In the genomic region with DNA sequence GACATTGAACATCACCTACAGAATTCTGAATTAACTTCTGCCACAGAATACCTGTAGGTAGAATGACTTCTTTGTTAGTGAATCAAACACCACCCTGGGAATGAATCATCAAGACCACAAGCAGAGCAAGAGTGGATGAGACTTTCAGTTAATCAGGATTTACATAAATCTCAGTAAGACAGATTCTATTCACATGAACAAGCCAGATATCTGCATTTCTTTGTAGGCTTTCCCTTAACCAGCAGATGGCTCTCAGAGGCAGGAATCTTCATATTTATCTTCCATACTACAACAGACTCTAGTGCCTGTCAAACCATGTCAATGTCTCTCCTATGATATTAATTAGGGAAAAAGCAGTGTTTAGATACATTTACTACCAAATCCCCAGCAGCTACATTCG, we compare ENCODE assay signal across 9 cellular contexts.
A peak's percentile ranks its signal among the peaks of the same experiment; 100 is the strongest.
DNase-seq lines count a peak whose midpoint lies in the region; ATAC-seq and TF ChIP-seq lines count a peak whose summit lies in the region.
"Had no signal": no experiment of that assay in that cellular context is flagged by ENCODE, and none has a peak within 500 bp of the region (broad histone marks: within the 10 kb centered on the region; RNA-seq: fewer than 3 reads in every experiment).

No MANE protein-coding gene starts in this region.

- intact Hi-C loops in mucosa of descending colon (cut with DNase I, micrococcal nuclease): no loop called here

- no peaks in the 10 kb centered on the region for H3K27me3 ChIP-seq in DOHH2 (ENCODE audit: control insufficient read depth, low read length)

- no peaks in the 10 kb centered on the region for H3K9me2 ChIP-seq in DOHH2 (replicated peaks; ENCODE audit: control insufficient read depth, low read length)

- no peaks in the 10 kb centered on the region for H3K4me1 ChIP-seq in DOHH2 (ENCODE audit: control insufficient read depth, low read length)
- H3K4me1 ChIP-seq in mucosa of descending colon (ENCODE audit: low read depth): peaks cover 8% of the 10 kb centered on the region

- no peaks in the 10 kb centered on the region for H3K27me3 Mint-ChIP-seq in WTC11 (ENCODE audit: low read depth)

- no peak overlapping the region for H3K4me2 ChIP-seq in DOHH2 (ENCODE audit: low read length)

- no peaks in the 10 kb centered on the region for H3K36me3 Mint-ChIP-seq in WTC11

- TF ChIP-seq CTCF in DOHH2 (IDR thresholded peaks at IDR 0.05; ENCODE audit: low read depth, low read length, poor library complexity, severe bottlenecking) (peak; percentile 30), WTC11 (IDR thresholded peaks at IDR 0.05) (no peak), mucosa of descending colon (IDR thresholded peaks at IDR 0.05) (no peak)

- ATAC-seq in GM19043 (IDR thresholded peaks at IDR 0.05; ENCODE audit: low read depth, unreplicated experiment) (peak; percentile 60), HG03342 (IDR thresholded peaks at IDR 0.05; ENCODE audit: unreplicated experiment) (peak; percentile 94), WTC11 (peak; percentile 80), mucosa of descending colon (peak; percentile 28)

- POLR2A ChIA-PET in WTC11 (lab: Charles Lee): no interaction called here

- no peak overlapping the region for H3K27ac ChIP-seq in DOHH2 (ENCODE audit: low read depth, low read length)
- H3K27ac ChIP-seq: skin epidermis had no signal

- no peaks in the 10 kb centered on the region for H3K36me3 ChIP-seq in DOHH2 (ENCODE audit: control insufficient read depth, low read length)
- no peaks in the 10 kb centered on the region for H3K36me3 ChIP-seq in mucosa of descending colon (ENCODE audit: low read depth)

- H3K27ac Mint-ChIP-seq in WTC11: peak overlapping the region; percentile 75

- H3K4me3 ChIP-seq in DOHH2 (ENCODE audit: low read length): no peak overlapping the region
- H3K4me3 ChIP-seq in mucosa of descending colon: no peak overlapping the region
- H3K4me3 ChIP-seq: skin epidermis had no signal

- H4K20me1 ChIP-seq in DOHH2 (ENCODE audit: control insufficient read depth, insufficient read depth, low read depth, low read length): no peaks in the 10 kb centered on the region

- CTCF ChIA-PET in WTC11 (lab: Charles Lee): no interaction called here

- DNase-seq in WTC11 (ENCODE audit: low spot score) (no peak), mucosa of descending colon (no peak), GF-D8 (lab: John Stamatoyannopoulos, UW) (no peak), hepatic stellate cell (ENCODE audit: low spot score) (no peak)
- no peak for DNase-seq in stimulated activated CD4-positive, alpha-beta T cell treated with anti-CD3 and anti-CD28 coated beads, Interleukin-2, amount 100 ng/mL, for 24 hours

- no peaks in the 10 kb centered on the region for H3K9me3 Mint-ChIP-seq in WTC11

- 0 out of 2 replicates have a peak, but pooled peaks cover 3% of the 10 kb centered on the region for H3F3A ChIP-seq in DOHH2 (ENCODE audit: control insufficient read depth, insufficient read depth)

- no peaks in the 10 kb centered on the region for H3K79me2 ChIP-seq in DOHH2 (ENCODE audit: control insufficient read depth, low read length)

- no peak overlapping the region; the same call in 1 of the 2 replicates for H3K4me3 Mint-ChIP-seq in WTC11

- peaks cover 60% of the 10 kb centered on the region for H3K4me1 Mint-ChIP-seq in WTC11

- H3K9me3 ChIP-seq in DOHH2 (ENCODE audit: control insufficient read depth, insufficient read depth, low read length): no peaks in the 10 kb centered on the region
- no peaks in the 10 kb centered on the region for H3K9me3 ChIP-seq in mucosa of descending colon

TF ChIP-seq in WTC11, 78 proteins besides CTCF, POLR2A, EP300 and RAD21:
- peak; percentile 62; the same call in 1 of the 2 replicates for TF ChIP-seq ZNF317 (CRISPR knock-in tag; IDR thresholded peaks at IDR 0.05; ENCODE audit: borderline replicate concordance, low read depth)
- TF ChIP-seq, protein P1, sequence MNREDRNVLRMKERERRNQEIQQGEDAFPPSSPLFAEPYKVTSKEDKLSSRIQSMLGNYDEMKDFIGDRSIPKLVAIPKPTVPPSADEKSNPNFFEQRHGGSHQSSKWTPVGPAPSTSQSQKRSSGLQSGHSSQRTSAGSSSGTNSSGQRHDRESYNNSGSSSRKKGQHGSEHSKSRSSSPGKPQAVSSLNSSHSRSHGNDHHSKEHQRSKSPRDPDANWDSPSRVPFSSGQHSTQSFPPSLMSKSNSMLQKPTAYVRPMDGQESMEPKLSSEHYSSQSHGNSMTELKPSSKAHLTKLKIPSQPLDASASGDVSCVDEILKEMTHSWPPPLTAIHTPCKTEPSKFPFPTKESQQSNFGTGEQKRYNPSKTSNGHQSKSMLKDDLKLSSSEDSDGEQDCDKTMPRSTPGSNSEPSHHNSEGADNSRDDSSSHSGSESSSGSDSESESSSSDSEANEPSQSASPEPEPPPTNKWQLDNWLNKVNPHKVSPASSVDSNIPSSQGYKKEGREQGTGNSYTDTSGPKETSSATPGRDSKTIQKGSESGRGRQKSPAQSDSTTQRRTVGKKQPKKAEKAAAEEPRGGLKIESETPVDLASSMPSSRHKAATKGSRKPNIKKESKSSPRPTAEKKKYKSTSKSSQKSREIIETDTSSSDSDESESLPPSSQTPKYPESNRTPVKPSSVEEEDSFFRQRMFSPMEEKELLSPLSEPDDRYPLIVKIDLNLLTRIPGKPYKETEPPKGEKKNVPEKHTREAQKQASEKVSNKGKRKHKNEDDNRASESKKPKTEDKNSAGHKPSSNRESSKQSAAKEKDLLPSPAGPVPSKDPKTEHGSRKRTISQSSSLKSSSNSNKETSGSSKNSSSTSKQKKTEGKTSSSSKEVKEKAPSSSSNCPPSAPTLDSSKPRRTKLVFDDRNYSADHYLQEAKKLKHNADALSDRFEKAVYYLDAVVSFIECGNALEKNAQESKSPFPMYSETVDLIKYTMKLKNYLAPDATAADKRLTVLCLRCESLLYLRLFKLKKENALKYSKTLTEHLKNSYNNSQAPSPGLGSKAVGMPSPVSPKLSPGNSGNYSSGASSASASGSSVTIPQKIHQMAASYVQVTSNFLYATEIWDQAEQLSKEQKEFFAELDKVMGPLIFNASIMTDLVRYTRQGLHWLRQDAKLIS (CRISPR knock-in tag; IDR thresholded peaks at IDR 0.05; ENCODE audit: borderline replicate concordance): no peak

Comparison
In these comparisons a context has a peak if more than half of its experiments do, and no peak if none do; other contexts are left out.
1. ATAC-seq: peak in every context shown above with its lines; median percentile 94 in HG03342; 80 in WTC11; 60 in GM19043; 28 in mucosa of descending colon.